ENCODE assay signal across 1 cellular context in the genomic region with DNA sequence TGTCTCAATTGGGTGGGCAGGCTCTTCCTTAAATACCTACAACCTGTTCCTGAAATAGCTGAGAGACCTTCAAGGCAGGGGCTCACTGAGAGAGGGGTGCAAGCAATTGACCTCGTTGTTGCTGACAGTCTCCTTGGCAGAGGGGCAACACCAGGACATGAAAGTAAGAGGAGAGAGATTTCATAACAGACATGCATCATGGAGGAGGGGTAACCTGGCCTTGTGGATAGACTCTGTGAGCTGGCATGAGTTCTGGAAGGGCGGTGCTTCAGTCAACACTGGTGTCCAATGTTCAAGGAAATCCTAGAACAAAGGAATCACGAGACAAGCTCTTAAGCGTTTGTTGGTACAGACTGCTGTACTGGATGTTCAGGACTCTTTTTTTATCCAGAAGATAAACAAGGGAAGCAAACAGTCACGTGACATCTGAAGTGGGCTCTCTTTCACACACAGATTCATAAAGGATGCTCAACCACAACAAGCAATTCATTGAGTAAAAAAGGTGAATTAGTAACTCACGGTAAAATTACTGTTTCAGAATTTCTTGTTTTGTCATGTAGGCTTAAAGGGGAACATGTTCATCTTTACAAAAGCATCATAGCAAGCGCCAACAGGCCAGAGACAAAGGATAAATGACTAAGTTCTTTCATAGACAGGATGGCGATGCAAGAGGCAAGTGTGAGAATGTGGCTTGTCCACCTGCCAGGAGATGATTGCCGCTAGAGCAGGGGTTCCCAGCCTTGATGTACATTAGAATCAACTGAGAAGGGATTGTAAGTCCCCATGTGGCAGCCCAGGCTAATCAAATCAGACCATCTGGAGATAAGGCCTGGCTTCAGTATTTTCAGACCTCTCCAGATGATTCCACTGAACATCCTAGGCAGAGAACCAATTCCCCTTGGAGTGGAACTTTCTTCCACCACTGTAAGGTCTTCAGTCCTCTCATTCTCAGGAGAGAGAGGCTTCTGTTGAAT.
TF ChIP-seq lines count a peak whose summit lies in the region.

No MANE protein-coding gene starts in this region.

TF ChIP-seq in HepG2, 621 proteins besides CTCF, POLR2A, EP300 and RAD21 (continued from another document and continues in another):
- TF ChIP-seq, protein P1, sequence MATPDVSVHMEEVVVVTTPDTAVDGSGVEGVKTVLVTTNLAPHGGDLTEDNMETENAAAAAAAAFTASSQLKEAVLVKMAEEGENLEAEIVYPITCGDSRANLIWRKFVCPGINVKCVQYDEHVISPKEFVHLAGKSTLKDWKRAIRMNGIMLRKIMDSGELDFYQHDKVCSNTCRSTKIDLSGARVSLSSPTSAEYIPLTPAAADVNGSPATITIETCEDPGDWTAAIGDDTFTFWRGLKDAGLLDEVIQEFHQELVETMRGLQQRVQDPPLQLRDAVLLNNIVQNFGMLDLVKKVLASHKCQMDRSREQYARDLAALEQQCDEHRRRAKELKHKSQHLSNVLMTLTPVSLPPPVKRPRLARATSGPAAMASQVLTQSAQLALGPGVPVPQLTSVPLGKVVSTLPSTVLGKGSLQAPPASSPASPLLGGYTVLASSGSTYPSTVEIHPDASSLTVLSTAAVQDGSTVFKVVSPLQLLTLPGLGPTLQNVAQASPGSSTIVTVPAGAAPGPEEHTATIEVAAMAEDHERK (CRISPR knock-in tag; IDR thresholded peaks at IDR 0.05; ENCODE audit: low read depth): no peak
- TF ChIP-seq ZMYM3 (CRISPR knock-in tag; IDR thresholded peaks at IDR 0.05): no peak; the same call in 1 of the 2 replicates
- TF ChIP-seq MBD4 (IDR thresholded peaks at IDR 0.05; ENCODE audit: borderline replicate concordance, low read length): peak; percentile 25; the same call in 1 of the 2 replicates
- TF ChIP-seq HOXA7 (CRISPR knock-in tag; IDR thresholded peaks at IDR 0.05): no peak
- TF ChIP-seq ZNF709 (CRISPR knock-in tag; IDR thresholded peaks at IDR 0.05): no peak
- TF ChIP-seq DNMT3B (CRISPR knock-in tag; conservative IDR thresholded peaks at IDR 0.05): peak; percentile 84; the same call in 1 of the 2 replicates
- TF ChIP-seq BORCS8-MEF2B (CRISPR knock-in tag; IDR thresholded peaks at IDR 0.05): no peak
- TF ChIP-seq ZBTB42 (CRISPR knock-in tag; IDR thresholded peaks at IDR 0.05): no peak
- TF ChIP-seq CBX2 (IDR thresholded peaks at IDR 0.05; ENCODE audit: low read depth, low read length): no peak
- TF ChIP-seq CBX2 (CRISPR knock-in tag; IDR thresholded peaks at IDR 0.05; ENCODE audit: low read depth): no peak
- peak; percentile 80 for TF ChIP-seq CEBPG (CRISPR knock-in tag; IDR thresholded peaks at IDR 0.05)
- TF ChIP-seq DMAP1 (CRISPR knock-in tag; IDR thresholded peaks at IDR 0.05): peak; percentile 86
- TF ChIP-seq ZNF569 (CRISPR knock-in tag; IDR thresholded peaks at IDR 0.05; ENCODE audit: borderline replicate concordance): no peak
- TF ChIP-seq ZNF263 (CRISPR knock-in tag; IDR thresholded peaks at IDR 0.05): no peak
- TF ChIP-seq, protein P2, sequence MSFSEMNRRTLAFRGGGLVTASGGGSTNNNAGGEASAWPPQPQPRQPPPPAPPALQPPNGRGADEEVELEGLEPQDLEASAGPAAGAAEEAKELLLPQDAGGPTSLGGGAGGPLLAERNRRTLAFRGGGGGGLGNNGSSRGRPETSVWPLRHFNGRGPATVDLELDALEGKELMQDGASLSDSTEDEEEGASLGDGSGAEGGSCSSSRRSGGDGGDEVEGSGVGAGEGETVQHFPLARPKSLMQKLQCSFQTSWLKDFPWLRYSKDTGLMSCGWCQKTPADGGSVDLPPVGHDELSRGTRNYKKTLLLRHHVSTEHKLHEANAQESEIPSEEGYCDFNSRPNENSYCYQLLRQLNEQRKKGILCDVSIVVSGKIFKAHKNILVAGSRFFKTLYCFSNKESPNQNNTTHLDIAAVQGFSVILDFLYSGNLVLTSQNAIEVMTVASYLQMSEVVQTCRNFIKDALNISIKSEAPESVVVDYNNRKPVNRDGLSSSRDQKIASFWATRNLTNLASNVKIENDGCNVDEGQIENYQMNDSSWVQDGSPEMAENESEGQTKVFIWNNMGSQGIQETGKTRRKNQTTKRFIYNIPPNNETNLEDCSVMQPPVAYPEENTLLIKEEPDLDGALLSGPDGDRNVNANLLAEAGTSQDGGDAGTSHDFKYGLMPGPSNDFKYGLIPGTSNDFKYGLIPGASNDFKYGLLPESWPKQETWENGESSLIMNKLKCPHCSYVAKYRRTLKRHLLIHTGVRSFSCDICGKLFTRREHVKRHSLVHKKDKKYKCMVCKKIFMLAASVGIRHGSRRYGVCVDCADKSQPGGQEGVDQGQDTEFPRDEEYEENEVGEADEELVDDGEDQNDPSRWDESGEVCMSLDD (CRISPR knock-in tag; IDR thresholded peaks at IDR 0.05; ENCODE audit: borderline replicate concordance): no peak
- TF ChIP-seq, protein P3, sequence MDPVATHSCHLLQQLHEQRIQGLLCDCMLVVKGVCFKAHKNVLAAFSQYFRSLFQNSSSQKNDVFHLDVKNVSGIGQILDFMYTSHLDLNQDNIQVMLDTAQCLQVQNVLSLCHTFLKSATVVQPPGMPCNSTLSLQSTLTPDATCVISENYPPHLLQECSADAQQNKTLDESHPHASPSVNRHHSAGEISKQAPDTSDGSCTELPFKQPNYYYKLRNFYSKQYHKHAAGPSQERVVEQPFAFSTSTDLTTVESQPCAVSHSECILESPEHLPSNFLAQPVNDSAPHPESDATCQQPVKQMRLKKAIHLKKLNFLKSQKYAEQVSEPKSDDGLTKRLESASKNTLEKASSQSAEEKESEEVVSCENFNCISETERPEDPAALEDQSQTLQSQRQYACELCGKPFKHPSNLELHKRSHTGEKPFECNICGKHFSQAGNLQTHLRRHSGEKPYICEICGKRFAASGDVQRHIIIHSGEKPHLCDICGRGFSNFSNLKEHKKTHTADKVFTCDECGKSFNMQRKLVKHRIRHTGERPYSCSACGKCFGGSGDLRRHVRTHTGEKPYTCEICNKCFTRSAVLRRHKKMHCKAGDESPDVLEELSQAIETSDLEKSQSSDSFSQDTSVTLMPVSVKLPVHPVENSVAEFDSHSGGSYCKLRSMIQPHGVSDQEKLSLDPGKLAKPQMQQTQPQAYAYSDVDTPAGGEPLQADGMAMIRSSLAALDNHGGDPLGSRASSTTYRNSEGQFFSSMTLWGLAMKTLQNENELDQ (CRISPR knock-in tag; IDR thresholded peaks at IDR 0.05; ENCODE audit: borderline replicate concordance): no peak
- no peak for TF ChIP-seq ZNF550 (CRISPR knock-in tag; IDR thresholded peaks at IDR 0.05; ENCODE audit: borderline replicate concordance)
- TF ChIP-seq, protein P4, sequence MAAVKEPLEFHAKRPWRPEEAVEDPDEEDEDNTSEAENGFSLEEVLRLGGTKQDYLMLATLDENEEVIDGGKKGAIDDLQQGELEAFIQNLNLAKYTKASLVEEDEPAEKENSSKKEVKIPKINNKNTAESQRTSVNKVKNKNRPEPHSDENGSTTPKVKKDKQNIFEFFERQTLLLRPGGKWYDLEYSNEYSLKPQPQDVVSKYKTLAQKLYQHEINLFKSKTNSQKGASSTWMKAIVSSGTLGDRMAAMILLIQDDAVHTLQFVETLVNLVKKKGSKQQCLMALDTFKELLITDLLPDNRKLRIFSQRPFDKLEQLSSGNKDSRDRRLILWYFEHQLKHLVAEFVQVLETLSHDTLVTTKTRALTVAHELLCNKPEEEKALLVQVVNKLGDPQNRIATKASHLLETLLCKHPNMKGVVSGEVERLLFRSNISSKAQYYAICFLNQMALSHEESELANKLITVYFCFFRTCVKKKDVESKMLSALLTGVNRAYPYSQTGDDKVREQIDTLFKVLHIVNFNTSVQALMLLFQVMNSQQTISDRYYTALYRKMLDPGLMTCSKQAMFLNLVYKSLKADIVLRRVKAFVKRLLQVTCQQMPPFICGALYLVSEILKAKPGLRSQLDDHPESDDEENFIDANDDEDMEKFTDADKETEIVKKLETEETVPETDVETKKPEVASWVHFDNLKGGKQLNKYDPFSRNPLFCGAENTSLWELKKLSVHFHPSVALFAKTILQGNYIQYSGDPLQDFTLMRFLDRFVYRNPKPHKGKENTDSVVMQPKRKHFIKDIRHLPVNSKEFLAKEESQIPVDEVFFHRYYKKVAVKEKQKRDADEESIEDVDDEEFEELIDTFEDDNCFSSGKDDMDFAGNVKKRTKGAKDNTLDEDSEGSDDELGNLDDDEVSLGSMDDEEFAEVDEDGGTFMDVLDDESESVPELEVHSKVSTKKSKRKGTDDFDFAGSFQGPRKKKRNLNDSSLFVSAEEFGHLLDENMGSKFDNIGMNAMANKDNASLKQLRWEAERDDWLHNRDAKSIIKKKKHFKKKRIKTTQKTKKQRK (IDR thresholded peaks at IDR 0.05; ENCODE audit: low read length): no peak
- no peak for TF ChIP-seq XBP1 (CRISPR knock-in tag; IDR thresholded peaks at IDR 0.05)
- TF ChIP-seq, protein P5, sequence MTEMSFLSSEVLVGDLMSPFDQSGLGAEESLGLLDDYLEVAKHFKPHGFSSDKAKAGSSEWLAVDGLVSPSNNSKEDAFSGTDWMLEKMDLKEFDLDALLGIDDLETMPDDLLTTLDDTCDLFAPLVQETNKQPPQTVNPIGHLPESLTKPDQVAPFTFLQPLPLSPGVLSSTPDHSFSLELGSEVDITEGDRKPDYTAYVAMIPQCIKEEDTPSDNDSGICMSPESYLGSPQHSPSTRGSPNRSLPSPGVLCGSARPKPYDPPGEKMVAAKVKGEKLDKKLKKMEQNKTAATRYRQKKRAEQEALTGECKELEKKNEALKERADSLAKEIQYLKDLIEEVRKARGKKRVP (CRISPR knock-in tag; IDR thresholded peaks at IDR 0.05): peak in 1 of 2 experiments; percentile 78; a peak in 2 of 4 replicates
- TF ChIP-seq, protein P6, sequence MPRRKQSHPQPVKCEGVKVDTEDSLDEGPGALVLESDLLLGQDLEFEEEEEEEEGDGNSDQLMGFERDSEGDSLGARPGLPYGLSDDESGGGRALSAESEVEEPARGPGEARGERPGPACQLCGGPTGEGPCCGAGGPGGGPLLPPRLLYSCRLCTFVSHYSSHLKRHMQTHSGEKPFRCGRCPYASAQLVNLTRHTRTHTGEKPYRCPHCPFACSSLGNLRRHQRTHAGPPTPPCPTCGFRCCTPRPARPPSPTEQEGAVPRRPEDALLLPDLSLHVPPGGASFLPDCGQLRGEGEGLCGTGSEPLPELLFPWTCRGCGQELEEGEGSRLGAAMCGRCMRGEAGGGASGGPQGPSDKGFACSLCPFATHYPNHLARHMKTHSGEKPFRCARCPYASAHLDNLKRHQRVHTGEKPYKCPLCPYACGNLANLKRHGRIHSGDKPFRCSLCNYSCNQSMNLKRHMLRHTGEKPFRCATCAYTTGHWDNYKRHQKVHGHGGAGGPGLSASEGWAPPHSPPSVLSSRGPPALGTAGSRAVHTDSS (CRISPR knock-in tag; conservative IDR thresholded peaks at IDR 0.05): no peak
- no peak for TF ChIP-seq DR1 (CRISPR knock-in tag; IDR thresholded peaks at IDR 0.05)
- TF ChIP-seq, protein P7, sequence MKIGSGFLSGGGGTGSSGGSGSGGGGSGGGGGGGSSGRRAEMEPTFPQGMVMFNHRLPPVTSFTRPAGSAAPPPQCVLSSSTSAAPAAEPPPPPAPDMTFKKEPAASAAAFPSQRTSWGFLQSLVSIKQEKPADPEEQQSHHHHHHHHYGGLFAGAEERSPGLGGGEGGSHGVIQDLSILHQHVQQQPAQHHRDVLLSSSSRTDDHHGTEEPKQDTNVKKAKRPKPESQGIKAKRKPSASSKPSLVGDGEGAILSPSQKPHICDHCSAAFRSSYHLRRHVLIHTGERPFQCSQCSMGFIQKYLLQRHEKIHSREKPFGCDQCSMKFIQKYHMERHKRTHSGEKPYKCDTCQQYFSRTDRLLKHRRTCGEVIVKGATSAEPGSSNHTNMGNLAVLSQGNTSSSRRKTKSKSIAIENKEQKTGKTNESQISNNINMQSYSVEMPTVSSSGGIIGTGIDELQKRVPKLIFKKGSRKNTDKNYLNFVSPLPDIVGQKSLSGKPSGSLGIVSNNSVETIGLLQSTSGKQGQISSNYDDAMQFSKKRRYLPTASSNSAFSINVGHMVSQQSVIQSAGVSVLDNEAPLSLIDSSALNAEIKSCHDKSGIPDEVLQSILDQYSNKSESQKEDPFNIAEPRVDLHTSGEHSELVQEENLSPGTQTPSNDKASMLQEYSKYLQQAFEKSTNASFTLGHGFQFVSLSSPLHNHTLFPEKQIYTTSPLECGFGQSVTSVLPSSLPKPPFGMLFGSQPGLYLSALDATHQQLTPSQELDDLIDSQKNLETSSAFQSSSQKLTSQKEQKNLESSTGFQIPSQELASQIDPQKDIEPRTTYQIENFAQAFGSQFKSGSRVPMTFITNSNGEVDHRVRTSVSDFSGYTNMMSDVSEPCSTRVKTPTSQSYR (CRISPR knock-in tag; IDR thresholded peaks at IDR 0.05; ENCODE audit: borderline replicate concordance): peak; percentile 95
- TF ChIP-seq, protein P8, sequence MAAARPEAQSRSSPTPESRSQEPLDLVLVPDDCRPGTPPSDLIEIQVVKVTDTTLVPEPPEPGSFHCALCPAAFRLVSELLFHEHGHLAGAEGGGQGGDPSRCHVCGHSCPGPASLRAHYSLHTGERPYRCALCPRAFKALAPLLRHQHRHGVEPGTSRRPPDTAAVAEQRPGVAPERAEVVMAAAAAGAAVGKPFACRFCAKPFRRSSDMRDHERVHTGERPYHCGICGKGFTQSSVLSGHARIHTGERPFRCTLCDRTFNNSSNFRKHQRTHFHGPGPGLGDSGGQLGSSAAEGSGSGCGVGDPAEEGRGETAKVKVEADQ (CRISPR knock-in tag; IDR thresholded peaks at IDR 0.05; ENCODE audit: borderline replicate concordance): no peak
- no peak for TF ChIP-seq NFE2L1 (CRISPR knock-in tag; IDR thresholded peaks at IDR 0.05; ENCODE audit: borderline replicate concordance)
- TF ChIP-seq TEAD2 (CRISPR knock-in tag; IDR thresholded peaks at IDR 0.05): no peak
- TF ChIP-seq, protein P9, sequence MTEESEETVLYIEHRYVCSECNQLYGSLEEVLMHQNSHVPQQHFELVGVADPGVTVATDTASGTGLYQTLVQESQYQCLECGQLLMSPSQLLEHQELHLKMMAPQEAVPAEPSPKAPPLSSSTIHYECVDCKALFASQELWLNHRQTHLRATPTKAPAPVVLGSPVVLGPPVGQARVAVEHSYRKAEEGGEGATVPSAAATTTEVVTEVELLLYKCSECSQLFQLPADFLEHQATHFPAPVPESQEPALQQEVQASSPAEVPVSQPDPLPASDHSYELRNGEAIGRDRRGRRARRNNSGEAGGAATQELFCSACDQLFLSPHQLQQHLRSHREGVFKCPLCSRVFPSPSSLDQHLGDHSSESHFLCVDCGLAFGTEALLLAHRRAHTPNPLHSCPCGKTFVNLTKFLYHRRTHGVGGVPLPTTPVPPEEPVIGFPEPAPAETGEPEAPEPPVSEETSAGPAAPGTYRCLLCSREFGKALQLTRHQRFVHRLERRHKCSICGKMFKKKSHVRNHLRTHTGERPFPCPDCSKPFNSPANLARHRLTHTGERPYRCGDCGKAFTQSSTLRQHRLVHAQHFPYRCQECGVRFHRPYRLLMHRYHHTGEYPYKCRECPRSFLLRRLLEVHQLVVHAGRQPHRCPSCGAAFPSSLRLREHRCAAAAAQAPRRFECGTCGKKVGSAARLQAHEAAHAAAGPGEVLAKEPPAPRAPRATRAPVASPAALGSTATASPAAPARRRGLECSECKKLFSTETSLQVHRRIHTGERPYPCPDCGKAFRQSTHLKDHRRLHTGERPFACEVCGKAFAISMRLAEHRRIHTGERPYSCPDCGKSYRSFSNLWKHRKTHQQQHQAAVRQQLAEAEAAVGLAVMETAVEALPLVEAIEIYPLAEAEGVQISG (CRISPR knock-in tag; IDR thresholded peaks at IDR 0.05): peak; percentile 78
- TF ChIP-seq TMF1 (CRISPR knock-in tag; IDR thresholded peaks at IDR 0.05; ENCODE audit: low read depth): peak; percentile 55; the same call in 1 of the 2 replicates
- TF ChIP-seq JUNB (CRISPR knock-in tag; IDR thresholded peaks at IDR 0.05; ENCODE audit: borderline replicate concordance): no peak; the same call in 1 of the 2 replicates
- no peak for TF ChIP-seq KMT2B (CRISPR knock-in tag; IDR thresholded peaks at IDR 0.05)
- TF ChIP-seq RBFOX2 (IDR thresholded peaks at IDR 0.05; ENCODE audit: low read depth, low read length): no peak
- TF ChIP-seq, protein P10, sequence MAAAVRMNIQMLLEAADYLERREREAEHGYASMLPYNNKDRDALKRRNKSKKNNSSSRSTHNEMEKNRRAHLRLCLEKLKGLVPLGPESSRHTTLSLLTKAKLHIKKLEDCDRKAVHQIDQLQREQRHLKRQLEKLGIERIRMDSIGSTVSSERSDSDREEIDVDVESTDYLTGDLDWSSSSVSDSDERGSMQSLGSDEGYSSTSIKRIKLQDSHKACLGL (CRISPR knock-in tag; IDR thresholded peaks at IDR 0.05): no peak; the same call in 1 of the 2 replicates
